ENCODE assay signal across 9 cellular contexts in the genomic region with DNA sequence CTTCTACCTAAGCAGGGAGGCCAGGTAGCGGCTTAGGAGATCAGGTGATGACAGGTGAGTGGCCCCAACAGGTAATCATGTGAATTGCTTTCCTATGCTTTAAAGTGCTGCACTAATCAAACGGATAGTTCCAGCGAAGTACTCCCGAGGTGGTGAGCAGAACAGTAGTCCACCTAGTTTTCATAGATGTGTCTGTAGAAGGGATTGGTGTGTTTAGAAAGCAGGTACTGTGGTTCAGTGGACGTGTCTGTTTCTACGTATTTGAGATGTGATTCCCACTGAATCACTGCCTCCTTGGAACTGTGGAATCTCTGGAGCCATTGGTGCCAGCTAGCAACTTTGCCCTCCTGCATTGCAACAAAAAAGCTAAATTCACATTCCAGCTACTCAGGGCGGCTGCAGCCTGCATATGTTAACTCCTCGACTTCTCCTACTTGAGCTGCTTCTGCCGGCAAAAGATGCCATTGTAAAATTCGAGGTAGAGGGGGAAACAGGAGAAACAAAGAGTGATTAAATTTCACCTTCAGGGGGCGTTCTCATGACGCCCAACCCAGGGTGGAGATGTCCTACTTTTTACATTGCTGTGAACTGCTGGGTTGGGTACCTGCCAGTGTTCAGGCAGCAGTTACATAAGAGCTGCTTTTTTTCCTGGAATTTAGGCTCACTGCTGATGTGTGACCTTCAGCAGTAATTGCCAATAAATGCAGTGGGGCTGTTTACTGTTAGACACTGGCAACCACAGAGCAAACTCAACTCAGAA.
DNase-seq lines count a peak whose midpoint lies in the region; ATAC-seq, FAIRE-seq and TF ChIP-seq lines count a peak whose summit lies in the region.
"Had no signal": no experiment of that assay in that cellular context is flagged by ENCODE, and none has a peak within 500 bp of the region (broad histone marks: within the 10 kb centered on the region; RNA-seq: fewer than 3 reads in every experiment).

No MANE protein-coding gene starts in this region.

- TF ChIP-seq CTCF in D721Med (IDR thresholded peaks at IDR 0.05; ENCODE audit: insufficient read depth, missing control alignments): peak; percentile 13
- TF ChIP-seq CTCF in HL-60 (IDR thresholded peaks at IDR 0.05; ENCODE audit: insufficient read depth, low read length): no peak
- peak; percentile 43; the same call in 1 of the 2 replicates for TF ChIP-seq CTCF in WERI-Rb-1 (IDR thresholded peaks at IDR 0.05; ENCODE audit: low read depth, low read length)
- peak; percentile 50 for TF ChIP-seq CTCF in fibroblast of the aortic adventitia (IDR thresholded peaks at IDR 0.05; ENCODE audit: insufficient read depth, low read length)
- peak; percentile 50 for TF ChIP-seq CTCF in osteoblast (IDR thresholded peaks at IDR 0.05; ENCODE audit: extremely low read depth, low read depth, low read length)

- H3K9me3 ChIP-seq in WERI-Rb-1 (ENCODE audit: severe bottlenecking) (no peaks in the 10 kb centered on the region), osteoblast (ENCODE audit: low read depth, low read length) (no peaks in the 10 kb centered on the region)
- H3K9me3 ChIP-seq: SJSA1 had no signal

- H3K36me3 ChIP-seq in WERI-Rb-1 (no peaks in the 10 kb centered on the region), osteoblast (ENCODE audit: insufficient read depth, low read length) (no peaks in the 10 kb centered on the region)
- H3K36me3 ChIP-seq: SJSA1 had no signal

- H3K79me2 ChIP-seq in osteoblast (ENCODE audit: insufficient read depth, low read length): no peaks in the 10 kb centered on the region

- H3K4me3 ChIP-seq in HL-60 (replicated peaks; ENCODE audit: insufficient read depth, low read length) (no peak overlapping the region), WERI-Rb-1 (ENCODE audit: low read depth, low read length) (no peak overlapping the region), fibroblast of the aortic adventitia (ENCODE audit: low read depth, low read length) (no peak overlapping the region), osteoblast (ENCODE audit: insufficient read depth, low read length) (no peak overlapping the region)
- H3K4me3 ChIP-seq: SJSA1 had no signal

- no peaks in the 10 kb centered on the region for H4K20me1 ChIP-seq in osteoblast (ENCODE audit: insufficient read depth, low read length)

- no peak for FAIRE-seq in D721Med (lab: Jason Lieb, UNC)

- H3K4me1 ChIP-seq in osteoblast (ENCODE audit: insufficient read depth, low read length): peaks cover 59% of the 10 kb centered on the region

- H3K4me2 ChIP-seq in osteoblast (ENCODE audit: insufficient read depth, low read length): peak overlapping the region; percentile 64

- ATAC-seq in HG03280 (IDR thresholded peaks at IDR 0.05; ENCODE audit: unreplicated experiment): no peak

- H3K27me3 ChIP-seq in HL-60 (ENCODE audit: insufficient read depth, poor library complexity, severe bottlenecking) (no peaks in the 10 kb centered on the region), WERI-Rb-1 (ENCODE audit: insufficient read depth, low read depth, severe bottlenecking) (no peaks in the 10 kb centered on the region), osteoblast (ENCODE audit: insufficient read depth, low read length) (no peaks in the 10 kb centered on the region)
- H3K27me3 ChIP-seq: SJSA1 had no signal

- no peak overlapping the region for H2AFZ ChIP-seq in osteoblast (ENCODE audit: low read length)

- DNase-seq in D721Med (ENCODE audit: insufficient read length, low spot score): no peak
- DNase-seq in HL-60 (ENCODE audit: low read depth in 1 of 2, low spot score in 1 of 2): peak; percentile 20 to 34
- peak; percentile 51 for DNase-seq in WERI-Rb-1
- DNase-seq in fibroblast of the aortic adventitia (ENCODE audit: low read depth): peak; percentile 93
- no peak for DNase-seq in osteoblast (ENCODE audit: insufficient read length, low spot score, missing footprints)
- DNase-seq in stimulated activated CD8-positive, alpha-beta memory T cell treated with anti-CD3 and anti-CD28 coated beads, Interleukin-4, amount 100 ng/mL, for 48 hours: no peak
- DNase-seq in SIG-M5 treated with dmso at 0.1 percent for 504 hours (lab: John Stamatoyannopoulos, UW; ENCODE audit: unreplicated experiment): no peak

- H3K27ac ChIP-seq in HL-60 (replicated peaks) (no peak overlapping the region), WERI-Rb-1 (no peak overlapping the region), osteoblast (ENCODE audit: low read depth, low read length) (peak overlapping the region; percentile 91)

Comparison
In these comparisons a context has a peak if more than half of its experiments do, and no peak if none do; other contexts are left out.
1. DNase-seq: peak in HL-60 (2 of 2), WERI-Rb-1 (single experiment) and fibroblast of the aortic adventitia (single experiment); none in D721Med (single experiment), osteoblast (single experiment), stimulated activated CD8-positive, alpha-beta memory T cell treated with anti-CD3 and anti-CD28 coated beads, Interleukin-4, amount 100 ng/mL, for 48 hours (single experiment) and SIG-M5 treated with dmso at 0.1 percent for 504 hours (single experiment).